In the genomic region with DNA sequence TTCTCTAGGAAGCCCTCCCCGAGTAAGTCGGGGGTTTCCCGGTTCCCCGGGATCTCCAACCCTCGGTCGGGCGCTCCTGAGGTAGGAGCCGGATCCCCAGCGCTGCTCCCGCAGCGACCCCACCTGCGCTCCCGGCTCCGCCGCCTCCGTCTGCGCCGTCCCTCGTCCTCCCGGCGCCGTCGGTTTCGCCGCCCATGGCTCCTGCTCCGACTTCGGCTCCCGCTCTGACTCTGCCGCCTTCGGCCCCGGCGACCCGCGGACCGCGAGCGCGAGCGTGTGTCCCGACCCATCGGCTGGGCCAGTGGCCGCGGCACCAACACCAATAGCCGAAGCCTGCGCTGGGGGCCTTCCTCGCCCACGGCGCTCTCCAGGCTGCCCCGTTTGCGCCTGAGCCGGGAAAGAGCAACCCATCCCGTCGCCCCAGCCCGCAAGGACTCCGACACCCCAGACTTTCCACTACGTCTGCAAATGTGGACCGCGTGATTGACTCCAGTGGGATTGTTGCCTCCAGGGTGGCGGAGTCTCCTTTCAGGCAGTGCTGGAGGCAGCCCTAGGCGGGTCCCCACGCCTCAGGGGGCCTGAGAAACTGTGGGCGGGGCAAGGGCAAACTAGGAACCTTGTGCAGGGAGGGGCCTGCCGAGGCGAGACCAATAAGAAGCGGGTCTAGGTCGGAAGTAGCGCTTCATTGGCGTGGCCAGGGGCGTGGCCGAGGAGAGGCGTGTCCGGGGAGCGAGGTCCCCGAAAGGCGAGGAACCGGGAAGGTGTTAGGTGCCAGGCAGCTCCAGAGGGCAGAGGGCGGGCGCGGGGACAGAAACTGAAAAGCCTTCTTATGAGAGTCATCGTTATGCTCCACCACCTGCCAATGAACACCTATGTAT, we compare ENCODE assay signal across 1 cellular context.
A peak's percentile ranks its signal among the peaks of the same experiment; 100 is the strongest.
TF ChIP-seq lines count a peak whose summit lies in the region.

Gene CACTIN, minus strand, starts transcription at position 318 of the 878 bp plus-strand sequence. Its CDS starts 28 bp downstream, at position 290.

TF ChIP-seq in HepG2, 621 proteins besides CTCF, POLR2A, EP300 and RAD21 (continued from another document and continues in another):
- peak; percentile 60; the same call in 1 of the 2 replicates for TF ChIP-seq BCL3 (CRISPR knock-in tag; IDR thresholded peaks at IDR 0.05)
- TF ChIP-seq HINFP (CRISPR knock-in tag; IDR thresholded peaks at IDR 0.05; ENCODE audit: low read depth) = peak; percentile 94
- no peak for TF ChIP-seq ZNF207 (IDR thresholded peaks at IDR 0.05; ENCODE audit: borderline replicate concordance)
- TF ChIP-seq SNAPC2 (CRISPR knock-in tag; IDR thresholded peaks at IDR 0.05) = no peak
- peak; percentile 72 for TF ChIP-seq PHF5A (CRISPR knock-in tag; IDR thresholded peaks at IDR 0.05; ENCODE audit: low read depth, unreplicated experiment)
- TF ChIP-seq ZMYM3 (CRISPR knock-in tag; IDR thresholded peaks at IDR 0.05) = no peak
- TF ChIP-seq, protein P1, sequence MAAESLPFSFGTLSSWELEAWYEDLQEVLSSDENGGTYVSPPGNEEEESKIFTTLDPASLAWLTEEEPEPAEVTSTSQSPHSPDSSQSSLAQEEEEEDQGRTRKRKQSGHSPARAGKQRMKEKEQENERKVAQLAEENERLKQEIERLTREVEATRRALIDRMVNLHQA (CRISPR knock-in tag; IDR thresholded peaks at IDR 0.05) = no peak
- TF ChIP-seq ARID2 (CRISPR knock-in tag; IDR thresholded peaks at IDR 0.05; ENCODE audit: borderline replicate concordance) = 0 out of 2 replicates have a peak, but pooled peaks have one; percentile 44
- TF ChIP-seq, protein P2, sequence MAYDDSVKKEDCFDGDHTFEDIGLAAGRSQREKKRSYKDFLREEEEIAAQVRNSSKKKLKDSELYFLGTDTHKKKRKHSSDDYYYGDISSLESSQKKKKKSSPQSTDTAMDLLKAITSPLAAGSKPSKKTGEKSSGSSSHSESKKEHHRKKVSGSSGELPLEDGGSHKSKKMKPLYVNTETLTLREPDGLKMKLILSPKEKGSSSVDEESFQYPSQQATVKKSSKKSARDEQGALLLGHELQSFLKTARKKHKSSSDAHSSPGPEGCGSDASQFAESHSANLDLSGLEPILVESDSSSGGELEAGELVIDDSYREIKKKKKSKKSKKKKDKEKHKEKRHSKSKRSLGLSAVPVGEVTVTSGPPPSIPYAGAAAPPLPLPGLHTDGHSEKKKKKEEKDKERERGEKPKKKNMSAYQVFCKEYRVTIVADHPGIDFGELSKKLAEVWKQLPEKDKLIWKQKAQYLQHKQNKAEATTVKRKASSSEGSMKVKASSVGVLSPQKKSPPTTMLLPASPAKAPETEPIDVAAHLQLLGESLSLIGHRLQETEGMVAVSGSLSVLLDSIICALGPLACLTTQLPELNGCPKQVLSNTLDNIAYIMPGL (CRISPR knock-in tag; IDR thresholded peaks at IDR 0.05; ENCODE audit: borderline replicate concordance in 1 of 2, low read depth in 1 of 2) = peak; percentile 72; a peak in 3 of 4 replicates
- peak; percentile 73 for TF ChIP-seq TBL1XR1 (IDR thresholded peaks at IDR 0.05; ENCODE audit: borderline replicate concordance, low read length, partially characterized antibody)
- no peak for TF ChIP-seq ZBTB4 (CRISPR knock-in tag; IDR thresholded peaks at IDR 0.05; ENCODE audit: borderline replicate concordance)
- TF ChIP-seq, protein P3, sequence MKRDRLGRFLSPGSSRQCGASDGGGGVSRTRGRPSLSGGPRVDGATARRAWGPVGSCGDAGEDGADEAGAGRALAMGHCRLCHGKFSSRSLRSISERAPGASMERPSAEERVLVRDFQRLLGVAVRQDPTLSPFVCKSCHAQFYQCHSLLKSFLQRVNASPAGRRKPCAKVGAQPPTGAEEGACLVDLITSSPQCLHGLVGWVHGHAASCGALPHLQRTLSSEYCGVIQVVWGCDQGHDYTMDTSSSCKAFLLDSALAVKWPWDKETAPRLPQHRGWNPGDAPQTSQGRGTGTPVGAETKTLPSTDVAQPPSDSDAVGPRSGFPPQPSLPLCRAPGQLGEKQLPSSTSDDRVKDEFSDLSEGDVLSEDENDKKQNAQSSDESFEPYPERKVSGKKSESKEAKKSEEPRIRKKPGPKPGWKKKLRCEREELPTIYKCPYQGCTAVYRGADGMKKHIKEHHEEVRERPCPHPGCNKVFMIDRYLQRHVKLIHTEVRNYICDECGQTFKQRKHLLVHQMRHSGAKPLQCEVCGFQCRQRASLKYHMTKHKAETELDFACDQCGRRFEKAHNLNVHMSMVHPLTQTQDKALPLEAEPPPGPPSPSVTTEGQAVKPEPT (CRISPR knock-in tag; IDR thresholded peaks at IDR 0.05; ENCODE audit: low read depth) = no peak; the same call in 1 of the 2 replicates
- TF ChIP-seq ZNF709 (CRISPR knock-in tag; IDR thresholded peaks at IDR 0.05) = peak; percentile 75
- TF ChIP-seq ZSCAN21 (CRISPR knock-in tag; IDR thresholded peaks at IDR 0.05; ENCODE audit: borderline replicate concordance) = peak; percentile 89; the same call in 1 of the 2 replicates
- peak; percentile 39; the same call in 1 of the 2 replicates for TF ChIP-seq NFKB2 (CRISPR knock-in tag; IDR thresholded peaks at IDR 0.05; ENCODE audit: borderline replicate concordance)
- TF ChIP-seq TFDP2 (CRISPR knock-in tag; IDR thresholded peaks at IDR 0.05) = peak; percentile 76; the same call in 1 of the 2 replicates
- TF ChIP-seq, protein P4, sequence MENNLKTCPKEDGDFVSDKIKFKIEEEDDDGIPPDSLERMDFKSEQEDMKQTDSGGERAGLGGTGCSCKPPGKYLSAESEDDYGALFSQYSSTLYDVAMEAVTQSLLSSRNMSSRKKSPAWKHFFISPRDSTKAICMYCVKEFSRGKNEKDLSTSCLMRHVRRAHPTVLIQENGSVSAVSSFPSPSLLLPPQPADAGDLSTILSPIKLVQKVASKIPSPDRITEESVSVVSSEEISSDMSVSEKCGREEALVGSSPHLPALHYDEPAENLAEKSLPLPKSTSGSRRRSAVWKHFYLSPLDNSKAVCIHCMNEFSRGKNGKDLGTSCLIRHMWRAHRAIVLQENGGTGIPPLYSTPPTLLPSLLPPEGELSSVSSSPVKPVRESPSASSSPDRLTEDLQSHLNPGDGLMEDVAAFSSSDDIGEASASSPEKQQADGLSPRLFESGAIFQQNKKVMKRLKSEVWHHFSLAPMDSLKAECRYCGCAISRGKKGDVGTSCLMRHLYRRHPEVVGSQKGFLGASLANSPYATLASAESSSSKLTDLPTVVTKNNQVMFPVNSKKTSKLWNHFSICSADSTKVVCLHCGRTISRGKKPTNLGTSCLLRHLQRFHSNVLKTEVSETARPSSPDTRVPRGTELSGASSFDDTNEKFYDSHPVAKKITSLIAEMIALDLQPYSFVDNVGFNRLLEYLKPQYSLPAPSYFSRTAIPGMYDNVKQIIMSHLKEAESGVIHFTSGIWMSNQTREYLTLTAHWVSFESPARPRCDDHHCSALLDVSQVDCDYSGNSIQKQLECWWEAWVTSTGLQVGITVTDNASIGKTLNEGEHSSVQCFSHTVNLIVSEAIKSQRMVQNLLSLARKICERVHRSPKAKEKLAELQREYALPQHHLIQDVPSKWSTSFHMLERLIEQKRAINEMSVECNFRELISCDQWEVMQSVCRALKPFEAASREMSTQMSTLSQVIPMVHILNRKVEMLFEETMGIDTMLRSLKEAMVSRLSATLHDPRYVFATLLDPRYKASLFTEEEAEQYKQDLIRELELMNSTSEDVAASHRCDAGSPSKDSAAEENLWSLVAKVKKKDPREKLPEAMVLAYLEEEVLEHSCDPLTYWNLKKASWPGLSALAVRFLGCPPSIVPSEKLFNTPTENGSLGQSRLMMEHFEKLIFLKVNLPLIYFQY (CRISPR knock-in tag; IDR thresholded peaks at IDR 0.05; ENCODE audit: borderline replicate concordance) = peak; percentile 72; the same call in 1 of the 2 replicates
- no peak for TF ChIP-seq ZNF773 (CRISPR knock-in tag; IDR thresholded peaks at IDR 0.05; ENCODE audit: borderline replicate concordance)
- peak; percentile 26; the same call in 1 of the 2 replicates for TF ChIP-seq BORCS8-MEF2B (CRISPR knock-in tag; IDR thresholded peaks at IDR 0.05)
- TF ChIP-seq ZSCAN9 (CRISPR knock-in tag; IDR thresholded peaks at IDR 0.05; ENCODE audit: borderline replicate concordance) = peak; percentile 77
- TF ChIP-seq ZNF253 (CRISPR knock-in tag; IDR thresholded peaks at IDR 0.05; ENCODE audit: borderline replicate concordance) = peak; percentile 28; the same call in 1 of the 2 replicates
- TF ChIP-seq, protein P5, sequence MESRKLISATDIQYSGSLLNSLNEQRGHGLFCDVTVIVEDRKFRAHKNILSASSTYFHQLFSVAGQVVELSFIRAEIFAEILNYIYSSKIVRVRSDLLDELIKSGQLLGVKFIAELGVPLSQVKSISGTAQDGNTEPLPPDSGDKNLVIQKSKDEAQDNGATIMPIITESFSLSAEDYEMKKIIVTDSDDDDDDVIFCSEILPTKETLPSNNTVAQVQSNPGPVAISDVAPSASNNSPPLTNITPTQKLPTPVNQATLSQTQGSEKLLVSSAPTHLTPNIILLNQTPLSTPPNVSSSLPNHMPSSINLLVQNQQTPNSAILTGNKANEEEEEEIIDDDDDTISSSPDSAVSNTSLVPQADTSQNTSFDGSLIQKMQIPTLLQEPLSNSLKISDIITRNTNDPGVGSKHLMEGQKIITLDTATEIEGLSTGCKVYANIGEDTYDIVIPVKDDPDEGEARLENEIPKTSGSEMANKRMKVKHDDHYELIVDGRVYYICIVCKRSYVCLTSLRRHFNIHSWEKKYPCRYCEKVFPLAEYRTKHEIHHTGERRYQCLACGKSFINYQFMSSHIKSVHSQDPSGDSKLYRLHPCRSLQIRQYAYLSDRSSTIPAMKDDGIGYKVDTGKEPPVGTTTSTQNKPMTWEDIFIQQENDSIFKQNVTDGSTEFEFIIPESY (CRISPR knock-in tag; IDR thresholded peaks at IDR 0.05) = peak; percentile 62
- peak; percentile 75 for TF ChIP-seq SP2 (CRISPR knock-in tag; IDR thresholded peaks at IDR 0.05)
- TF ChIP-seq ZNF317 (CRISPR knock-in tag; IDR thresholded peaks at IDR 0.05) = no peak
- no peak for TF ChIP-seq ZNF660 (CRISPR knock-in tag; IDR thresholded peaks at IDR 0.05; ENCODE audit: borderline replicate concordance, low read depth)
- TF ChIP-seq JUND (CRISPR knock-in tag; IDR thresholded peaks at IDR 0.05) = no peak
- TF ChIP-seq ZNF414 (CRISPR knock-in tag; IDR thresholded peaks at IDR 0.05) = peak; percentile 60; the same call in 1 of the 2 replicates
- peak; percentile 39; the same call in 1 of the 2 replicates for TF ChIP-seq ZBTB44 (CRISPR knock-in tag; IDR thresholded peaks at IDR 0.05)
- TF ChIP-seq ZBTB42 (CRISPR knock-in tag; IDR thresholded peaks at IDR 0.05) = no peak
